Comparison of ENCODE assay signal across 8 cellular contexts in the genomic region with DNA sequence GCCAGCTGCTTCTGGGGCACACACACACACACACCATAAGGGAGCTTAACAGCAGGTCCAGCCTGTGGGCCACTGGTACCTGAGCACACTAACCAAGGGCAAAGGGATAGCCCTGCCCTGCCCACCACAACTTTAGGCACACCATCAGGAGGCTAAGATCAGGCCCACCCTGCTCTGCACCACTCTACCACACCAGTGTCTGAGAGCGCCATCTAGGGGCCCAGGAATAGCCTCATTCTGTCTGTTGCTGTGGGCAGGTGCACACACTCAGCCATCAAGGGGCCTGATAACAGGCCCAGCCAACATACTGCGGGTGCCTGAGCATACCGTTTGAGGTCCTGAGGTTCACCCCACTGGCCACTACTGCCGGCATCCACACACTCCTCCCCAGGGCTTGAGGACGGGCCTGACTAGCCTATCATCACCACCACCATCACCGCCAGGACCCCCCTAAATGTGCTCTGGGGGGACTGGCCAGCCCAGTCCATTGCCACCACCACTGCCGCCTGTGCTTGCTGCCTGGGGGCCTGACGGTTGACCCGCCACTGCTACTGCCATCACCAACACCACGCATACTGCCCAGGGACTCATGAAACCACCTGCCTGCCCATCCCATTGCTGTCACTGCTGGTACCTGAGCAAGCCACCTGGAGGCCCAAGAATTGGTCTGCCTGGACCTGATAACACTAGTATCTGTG. TPM values are rescaled to one million over a fixed set of nuclear protein-coding genes. Genes with fewer than 3 reads are reported as not detected.
DNase-seq lines count a peak whose midpoint lies in the region; ATAC-seq and TF ChIP-seq lines count a peak whose summit lies in the region.

No MANE protein-coding gene starts in this region.

- no peak overlapping the region for H3K4me3 Mint-ChIP-seq in T-helper 2 cell treated with Interferon-gamma antibody and Interleukin-4, amounts not matched to agents 5 μg/mL and 100 μg/mL, for 36 hours
- H3K4me3 Mint-ChIP-seq in chondrocyte (ENCODE audit: unreplicated experiment) = no peak overlapping the region
- no peak overlapping the region for H3K4me3 Mint-ChIP-seq in progenitor cell of endocrine pancreas (ENCODE audit: low read depth)

- WGBS in body of pancreas, 2 donors = 91 to 93% methylated on average over 3 to 10 of the region's 10 CpGs
- 93 to 95% methylated on average over 10 of the region's 10 CpGs for WGBS in sigmoid colon, 2 donors

- H3K4me1 ChIP-seq in BE2C = no peaks in the 10 kb centered on the region
- no peaks in the 10 kb centered on the region for H3K4me1 ChIP-seq in body of pancreas
- H3K4me1 ChIP-seq in sigmoid colon = peaks cover 0 to 8% (median 0%) of the 10 kb centered on the region in 4 donors

- no peak overlapping the region for H3K4me3 ChIP-seq in BE2C (ENCODE audit: low read depth, low read length)
- H3K4me3 ChIP-seq in body of pancreas = no peak overlapping the region
- no peak overlapping the region for H3K4me3 ChIP-seq in sigmoid colon

- H3K36me3 ChIP-seq in BE2C = no peaks in the 10 kb centered on the region; the same call in 1 of the 2 replicates
- no peaks in the 10 kb centered on the region for H3K36me3 ChIP-seq in body of pancreas (replicated peaks in 1 of 2; ENCODE audit: insufficient read depth in 1 of 2, low read depth in 2 of 2)
- H3K36me3 ChIP-seq in sigmoid colon = peaks cover 0 to 5% (median 0%) of the 10 kb centered on the region in 4 donors

- no peak for TF ChIP-seq POLR2A in body of pancreas (IDR thresholded peaks at IDR 0.05)
- no peak for TF ChIP-seq POLR2A in sigmoid colon (IDR thresholded peaks at IDR 0.05)

- peaks cover 29% of the 10 kb centered on the region for H3K36me3 Mint-ChIP-seq in T-helper 2 cell treated with Interferon-gamma antibody and Interleukin-4, amounts not matched to agents 5 μg/mL and 100 μg/mL, for 36 hours (ENCODE audit: low read depth)
- H3K36me3 Mint-ChIP-seq in chondrocyte (ENCODE audit: low read depth) (peaks cover 9% of the 10 kb centered on the region), progenitor cell of endocrine pancreas (ENCODE audit: insufficient read depth) (peaks cover 15% of the 10 kb centered on the region)

- H3K9me3 ChIP-seq in BE2C (no peaks in the 10 kb centered on the region), body of pancreas (no peaks in the 10 kb centered on the region), sigmoid colon (no peaks in the 10 kb centered on the region)

- ATAC-seq in GM21717 (IDR thresholded peaks at IDR 0.05; ENCODE audit: unreplicated experiment) (peak; percentile 71), body of pancreas (no peak), HG03521 (IDR thresholded peaks at IDR 0.05; ENCODE audit: unreplicated experiment) (no peak)

- TF ChIP-seq CTCF in BE2C (IDR thresholded peaks at IDR 0.05; ENCODE audit: low read depth, low read length) (peak; percentile 54), chondrocyte (IDR thresholded peaks at IDR 0.05) (peak; percentile 50), progenitor cell of endocrine pancreas (IDR thresholded peaks at IDR 0.05; ENCODE audit: unreplicated experiment) (peak; percentile 39), body of pancreas (IDR thresholded peaks at IDR 0.05) (peak in 1 of 7 experiments; percentile 11), sigmoid colon (IDR thresholded peaks at IDR 0.05) (no peak)

- DNase-seq in BE2C = peak; percentile 48
- DNase-seq in T-helper 2 cell treated with Interferon-gamma antibody and Interleukin-4, amounts not matched to agents 5 μg/mL and 100 μg/mL, for 36 hours (ENCODE audit: low spot score) = peak; percentile 40
- DNase-seq in chondrocyte (ENCODE audit: low spot score) = no peak
- DNase-seq in progenitor cell of endocrine pancreas (ENCODE audit: low spot score, unreplicated experiment) = no peak
- no peak for DNase-seq in body of pancreas
- DNase-seq in sigmoid colon = no peak

- no peak overlapping the region for H3K27ac ChIP-seq in body of pancreas
- no peak overlapping the region for H3K27ac ChIP-seq in sigmoid colon

- H3K27ac Mint-ChIP-seq in T-helper 2 cell treated with Interferon-gamma antibody and Interleukin-4, amounts not matched to agents 5 μg/mL and 100 μg/mL, for 36 hours = no peak overlapping the region
- H3K27ac Mint-ChIP-seq in chondrocyte (ENCODE audit: unreplicated experiment) (no peak overlapping the region), progenitor cell of endocrine pancreas (no peak overlapping the region)

- H3K9me3 Mint-ChIP-seq in T-helper 2 cell treated with Interferon-gamma antibody and Interleukin-4, amounts not matched to agents 5 μg/mL and 100 μg/mL, for 36 hours = peaks cover 5% of the 10 kb centered on the region
- H3K9me3 Mint-ChIP-seq in chondrocyte (ENCODE audit: low read depth) = no peaks in the 10 kb centered on the region
- H3K9me3 Mint-ChIP-seq in progenitor cell of endocrine pancreas (ENCODE audit: low read depth) = no peaks in the 10 kb centered on the region

- no peaks in the 10 kb centered on the region for H3K27me3 Mint-ChIP-seq in T-helper 2 cell treated with Interferon-gamma antibody and Interleukin-4, amounts not matched to agents 5 μg/mL and 100 μg/mL, for 36 hours (ENCODE audit: low read depth)
- H3K27me3 Mint-ChIP-seq in chondrocyte (ENCODE audit: low read depth) = no peaks in the 10 kb centered on the region
- no peaks in the 10 kb centered on the region for H3K27me3 Mint-ChIP-seq in progenitor cell of endocrine pancreas

- intact Hi-C loops in body of pancreas (cut with DNase I) (no loop called here), sigmoid colon (cut with DNase I) (no loop called here)

- H3K4me1 Mint-ChIP-seq in T-helper 2 cell treated with Interferon-gamma antibody and Interleukin-4, amounts not matched to agents 5 μg/mL and 100 μg/mL, for 36 hours (ENCODE audit: low read depth) = peaks cover 16% of the 10 kb centered on the region
- no peaks in the 10 kb centered on the region for H3K4me1 Mint-ChIP-seq in chondrocyte (ENCODE audit: low read depth)
- peaks cover 20% of the 10 kb centered on the region for H3K4me1 Mint-ChIP-seq in progenitor cell of endocrine pancreas (ENCODE audit: low read depth)

- no peak for TF ChIP-seq EP300 in sigmoid colon (IDR thresholded peaks at IDR 0.05)

- H3K27me3 ChIP-seq in BE2C (no peaks in the 10 kb centered on the region), body of pancreas (no peaks in the 10 kb centered on the region), sigmoid colon (no peaks in the 10 kb centered on the region)

RNA-seq across cellular contexts. Expression of a gene that starts 31.3 kb away (rescaled TPM):
- 49.4 TPM for polyA plus RNA-seq in BE2C (2012; ENCODE audit: insufficient read depth, insufficient read length, low read depth)
- 20.0 to 31.9 TPM (median 22.8 TPM) in 3 replicates for total RNA-seq in chondrocyte
- 37.2 and 41.1 TPM in 2 replicates for total RNA-seq in progenitor cell of endocrine pancreas
- 10 to 100 TPM; 13.8 to 35.8 TPM for total RNA-seq in body of pancreas
- 10 to 100 TPM; 26.0 to 50.4 (median 30.2) TPM for total RNA-seq in sigmoid colon
- 10 to 100 TPM; 12.0 to 22.7 (median 22.4) TPM for polyA plus RNA-seq in sigmoid colon

RNA-seq across cellular contexts. Expression of a gene that starts 31.4 kb away (rescaled TPM):
- polyA plus RNA-seq in BE2C (2012; ENCODE audit: insufficient read depth, insufficient read length, low read depth) = 22.2 TPM
- total RNA-seq in chondrocyte (9.6 to 12.2 TPM (median 11.3 TPM) in 3 replicates), progenitor cell of endocrine pancreas (12.1 and 15.0 TPM in 2 replicates), body of pancreas (10 to 100 TPM in 1 of 2 donors, 1 to 10 TPM in 1; 6.3 to 10.6 TPM), sigmoid colon (10 to 100 TPM in 3 of 4 donors, 1 to 10 TPM in 1; 9.1 to 25.7 (median 17.8) TPM)
- polyA plus RNA-seq in sigmoid colon = 10 to 100 TPM; 10.7 to 12.5 (median 12.0) TPM

Comparison
In these comparisons a context has a peak if more than half of its experiments do, and no peak if none do; other contexts are left out.
1. DNase-seq: peak in BE2C (single experiment) and T-helper 2 cell treated with Interferon-gamma antibody and Interleukin-4, amounts not matched to agents 5 μg/mL and 100 μg/mL, for 36 hours (single experiment); none in chondrocyte (single experiment), progenitor cell of endocrine pancreas (single experiment), body of pancreas (0 of 4) and sigmoid colon (single experiment).
2. CTCF ChIP-seq: peak in BE2C (single experiment), chondrocyte (single experiment) and progenitor cell of endocrine pancreas (single experiment); none in sigmoid colon (0 of 4).